8 cellular contexts compared by ENCODE assay signal in the genomic region with DNA sequence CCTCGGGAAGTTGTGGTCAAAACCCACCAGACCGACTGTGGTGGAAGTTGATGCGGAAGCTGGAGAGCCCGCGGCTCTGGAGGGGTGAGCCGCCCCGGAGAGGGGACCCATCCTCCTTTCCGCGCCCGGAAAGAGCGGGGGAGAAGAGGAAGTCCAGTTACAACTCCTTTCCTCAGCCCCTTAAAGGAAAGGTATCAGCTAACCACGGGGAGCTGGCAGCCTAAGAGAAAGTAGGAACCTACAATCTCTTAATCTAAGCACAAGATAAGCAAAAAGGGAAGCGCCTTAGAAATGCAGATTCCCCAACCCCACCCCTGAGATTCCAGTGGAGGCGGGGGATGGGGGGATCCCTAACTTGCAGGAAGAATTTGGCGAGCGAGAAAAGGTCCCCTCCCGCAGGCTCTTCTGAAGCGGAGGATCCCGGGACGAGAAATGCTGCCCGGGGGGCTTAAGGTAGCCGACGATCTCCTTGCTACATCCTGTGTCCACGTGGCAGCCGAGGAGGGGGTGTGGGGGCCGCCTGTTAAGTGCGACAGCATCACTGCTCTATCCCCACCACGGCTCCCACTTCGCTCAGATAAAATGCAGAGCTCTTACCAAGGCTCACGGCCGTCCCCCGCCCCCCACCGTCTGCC.
A peak's percentile ranks its signal among the peaks of the same experiment; 100 is the strongest.
DNase-seq lines count a peak whose midpoint lies in the region; ATAC-seq and TF ChIP-seq lines count a peak whose summit lies in the region.

No MANE protein-coding gene starts in this region.

- TF ChIP-seq CTCF in nephron progenitor cell (IDR thresholded peaks at IDR 0.05): no peak

- H3K4me3 Mint-ChIP-seq in nephron progenitor cell: peak overlapping the region; percentile 92

- H3K9me3 Mint-ChIP-seq in nephron progenitor cell: no peaks in the 10 kb centered on the region

- no peaks in the 10 kb centered on the region for H3K36me3 Mint-ChIP-seq in nephron progenitor cell (ENCODE audit: low read depth)

- H3K27ac Mint-ChIP-seq in nephron progenitor cell: no peak overlapping the region

- H3K4me1 Mint-ChIP-seq in nephron progenitor cell: peaks cover 52% of the 10 kb centered on the region

- H3K27me3 Mint-ChIP-seq in nephron progenitor cell (ENCODE audit: low read depth, poor library complexity): peaks cover 58% of the 10 kb centered on the region

- no peak for ATAC-seq in GM18868 (IDR thresholded peaks at IDR 0.05; ENCODE audit: unreplicated experiment)
- no peak for ATAC-seq in GM19467 (IDR thresholded peaks at IDR 0.05; ENCODE audit: unreplicated experiment)

- DNase-seq in EL (peak; percentile 39), NOMO-1 treated with DMSO at 0.1 percent for 48 hours (lab: John Stamatoyannopoulos, UW; ENCODE audit: unreplicated experiment) (peak; percentile 60), ecto neural progenitor cell (ENCODE audit: low spot score) (peak; percentile 58), nephron progenitor cell (peak; percentile 44), NCI-H1048 (lab: John Stamatoyannopoulos, UW) (no peak), HUDEP-2 (lab: John Stamatoyannopoulos, UW; ENCODE audit: unreplicated experiment in 76 of 76) (no peak)

Comparison
In these comparisons a context has a peak if more than half of its experiments do, and no peak if none do; other contexts are left out.
1. DNase-seq: peak in EL (single experiment), NOMO-1 treated with DMSO at 0.1 percent for 48 hours (single experiment), ecto neural progenitor cell (single experiment) and nephron progenitor cell (single experiment); none in NCI-H1048 (single experiment) and HUDEP-2 (0 of 76).